14 cellular contexts compared by ENCODE assay signal in genomic region chr11:22808559-22809197, GRCh38. TPM values are rescaled to one million over a fixed set of nuclear protein-coding genes. Genes with fewer than 3 reads are reported as not detected.
DNase-seq lines count a peak whose midpoint lies in the region; ATAC-seq, FAIRE-seq and TF ChIP-seq lines count a peak whose summit lies in the region.
"Had no signal": no experiment of that assay in that cellular context is flagged by ENCODE, and none has a peak within 500 bp of the region (broad histone marks: within the 10 kb centered on the region; RNA-seq: fewer than 3 reads in every experiment).

No MANE protein-coding gene starts in this region.

- H3K4me1 ChIP-seq in OCI-LY3 (ENCODE audit: low read length) = peaks cover 16% of the 10 kb centered on the region
- H3K4me1 ChIP-seq in HAP-1 = peaks cover 15% of the 10 kb centered on the region
- H3K4me1 ChIP-seq in Peyer's patch = peaks cover 0 to 3% (median 0%) of the 10 kb centered on the region in 4 donors

- in situ Hi-C loops in HAP-1 (cut with MboI; ENCODE audit: low sequenced_read_pairs) = no loop called here

- no peak for DNase-seq in GM12892 (ENCODE audit: insufficient read length)
- no peak for DNase-seq in HAP-1 (ENCODE audit: low spot score in 2 of 2)
- DNase-seq in GM12891 (ENCODE audit: insufficient read length, low spot score) = no peak
- DNase-seq in Peyer's patch = no peak
- DNase-seq in MG63 = no peak
- DNase-seq: NK-92 treated with Interleukin-12 subunit alpha and Interleukin-12 subunit beta, amount 100 ng/mL, for 24 hours had no signal

- ATAC-seq in GM19463 (IDR thresholded peaks at IDR 0.05; ENCODE audit: unreplicated experiment) = peak; percentile 19
- ATAC-seq in HG03045 (IDR thresholded peaks at IDR 0.05; ENCODE audit: unreplicated experiment) = peak; percentile 19
- ATAC-seq: HCT116 had no signal

- H3K4me3 ChIP-seq in OCI-LY3 (ENCODE audit: low read length) (no peak overlapping the region), HAP-1 (no peak overlapping the region), Peyer's patch (no peak overlapping the region), MG63 (no peak overlapping the region)

- H3K9ac ChIP-seq in OCI-LY3 (ENCODE audit: low read length) = no peak overlapping the region

- TF ChIP-seq POLR2A in GM12892 (IDR thresholded peaks at IDR 0.05; ENCODE audit: low read depth, low read length) = no peak
- no peak for TF ChIP-seq POLR2A in GM12891 (IDR thresholded peaks at IDR 0.05; ENCODE audit: low read depth, low read length)
- TF ChIP-seq POLR2A in Peyer's patch (IDR thresholded peaks at IDR 0.05) = no peak

- H3K36me3 ChIP-seq in OCI-LY3 (replicated peaks; ENCODE audit: low read depth, low read length) = peaks cover 22% of the 10 kb centered on the region
- H3K36me3 ChIP-seq in HAP-1 (replicated peaks) = no peaks in the 10 kb centered on the region
- H3K36me3 ChIP-seq in Peyer's patch = no peaks in the 10 kb centered on the region
- H3K36me3 ChIP-seq in MG63 = no peaks in the 10 kb centered on the region

- H3K79me2 ChIP-seq in OCI-LY3 (ENCODE audit: low read length) = no peaks in the 10 kb centered on the region

- H3K9me3 ChIP-seq in OCI-LY3 (ENCODE audit: insufficient read depth, low read length) (peaks cover 15% of the 10 kb centered on the region), HAP-1 (peaks cover 4% of the 10 kb centered on the region; the same call in 1 of the 2 replicates), Peyer's patch (no peaks in the 10 kb centered on the region), MG63 (peaks cover 2% of the 10 kb centered on the region; the same call in 1 of the 2 replicates)

- H2AFZ ChIP-seq in OCI-LY3 (ENCODE audit: low read depth, low read length) = no peak overlapping the region

- H4K20me1 ChIP-seq in OCI-LY3 (ENCODE audit: insufficient read depth, low read length) = no peaks in the 10 kb centered on the region

- FAIRE-seq in GM12892 (lab: Jason Lieb, UNC) = peak; percentile 78
- no peak for FAIRE-seq in GM12891 (lab: Jason Lieb, UNC)
- FAIRE-seq: islet of Langerhans had no signal

- TF ChIP-seq CTCF in OCI-LY3 (IDR thresholded peaks at IDR 0.05; ENCODE audit: low read depth, low read length) = no peak
- no peak for TF ChIP-seq CTCF in Peyer's patch (IDR thresholded peaks at IDR 0.05)

- peak overlapping the region; percentile 58 for H3K27ac ChIP-seq in OCI-LY3 (ENCODE audit: low read length)
- H3K27ac ChIP-seq in Peyer's patch = no peak overlapping the region

- H3K27me3 ChIP-seq in OCI-LY3 (ENCODE audit: low read depth, low read length) = no peaks in the 10 kb centered on the region
- no peaks in the 10 kb centered on the region for H3K27me3 ChIP-seq in HAP-1 (ENCODE audit: low read depth)
- H3K27me3 ChIP-seq in Peyer's patch = no peaks in the 10 kb centered on the region
- no peaks in the 10 kb centered on the region for H3K27me3 ChIP-seq in MG63

- peak overlapping the region; percentile 39; the same call in 1 of the 2 replicates for H3K4me2 ChIP-seq in OCI-LY3 (ENCODE audit: low read length)

TF ChIP-seq in GM12891, 5 proteins besides CTCF, POLR2A, EP300 and RAD21:
- TF ChIP-seq TAF1 (IDR thresholded peaks at IDR 0.05; ENCODE audit: low read depth, low read length) (no peak), POLR2AphosphoS5 (IDR thresholded peaks at IDR 0.05; ENCODE audit: low read depth, low read length) (no peak), SPI1 (IDR thresholded peaks at IDR 0.05; ENCODE audit: low read depth, low read length) (no peak), PAX5 (IDR thresholded peaks at IDR 0.05; ENCODE audit: insufficient read depth, low read length, severe bottlenecking) (no peak), POU2F2 (IDR thresholded peaks at IDR 0.05; ENCODE audit: low read depth, low read length) (no peak)

RNA-seq across cellular contexts. Expression of gene SVIP, which starts 20.9 kb away (rescaled TPM):
- 51.4 TPM for polyA plus RNA-seq in GM12892 (2012; ENCODE audit: missing spikeins)
- 34.7 TPM for polyA plus RNA-seq in GM12891 (2012; ENCODE audit: low read depth, missing spikeins)
- 10 to 100 TPM in 3 of 4 donors, 1 to 10 TPM in 1; 9.5 to 13.4 (median 12.0) TPM for total RNA-seq in Peyer's patch
- total RNA-seq in MG63 (2014; rRNA removed; shearing (Covaris generic); ENCODE audit: low replicate concordance) = 4.2 and 23.0 TPM in 2 replicates

RNA-seq across cellular contexts. Expression of gene CCDC179, which starts 51.6 kb away (rescaled TPM):
- polyA plus RNA-seq in GM12892 (2012; ENCODE audit: missing spikeins) = not detected
- polyA plus RNA-seq in GM12891 (2012; ENCODE audit: low read depth, missing spikeins) = not detected
- not detected for total RNA-seq in Peyer's patch
- not detected in 2 replicates for total RNA-seq in MG63 (2014; rRNA removed; shearing (Covaris generic); ENCODE audit: low replicate concordance)
- total RNA-seq: subcutaneous adipose tissue had no signal
- polyA plus RNA-seq: BJ, esophagus had no signal
